ENCODE assay signal across 9 cellular contexts in genomic region chr20:9838378-9839295, GRCh38. TPM values are rescaled to one million over a fixed set of nuclear protein-coding genes. Genes with fewer than 3 reads are reported as not detected.
DNase-seq lines count a peak whose midpoint lies in the region; ATAC-seq, FAIRE-seq and TF ChIP-seq lines count a peak whose summit lies in the region.
"Had no signal": no experiment of that assay in that cellular context is flagged by ENCODE, and none has a peak within 500 bp of the region (broad histone marks: within the 10 kb centered on the region; RNA-seq: fewer than 3 reads in every experiment).

PAK5 (minus strand) TSS chr20:9839076; CDS start chr20:9644328, 194,748 bp downstream.

- in situ Hi-C loops in T47D (cut with HindIII; ENCODE audit: low pct_unique_long_range_greater_than_20kb, low sequenced_read_pairs) = no loop called here

- H3K27ac ChIP-seq in thoracic aorta = no peak within 1 kb of the TSS

- peak within 1 kb of the TSS; percentile 68 for H3K4me3 ChIP-seq in thoracic aorta
- H3K4me3 ChIP-seq: GM12878 had no signal

- TF ChIP-seq POLR2A in GM12892 (IDR thresholded peaks at IDR 0.05; ENCODE audit: low read depth, low read length) = no peak

- peaks cover 0 to 4% of the 10 kb centered on the region in 2 donors for H3K4me1 ChIP-seq in thoracic aorta (ENCODE audit: control insufficient read depth in 1 of 2, low read depth in 2 of 2)

- no peak for TF ChIP-seq CTCF in thoracic aorta (IDR thresholded peaks at IDR 0.05)

- no peak for ATAC-seq in thoracic aorta (ENCODE audit: insufficient number of reproducible peaks, low FRiP score, low read depth)
- ATAC-seq: GM12878 had no signal

- no peaks in the 10 kb centered on the region for H3K9me3 ChIP-seq in thoracic aorta

- no peak for FAIRE-seq in GM12892 (lab: Jason Lieb, UNC)
- FAIRE-seq: GM12878 had no signal

- H3K27me3 ChIP-seq in thoracic aorta (replicated peaks; ENCODE audit: insufficient read depth) = no peaks in the 10 kb centered on the region

- DNase-seq in DMS114 treated with DMSO at 0.1 percent for 48 hours (lab: John Stamatoyannopoulos, UW; ENCODE audit: unreplicated experiment) = peak; percentile 4
- peak; percentile 73 for DNase-seq in NCI-H2029 (lab: John Stamatoyannopoulos, UW)
- peak; percentile 28 to 65 for DNase-seq in T47D (ENCODE audit: low read depth in 1 of 2, low spot score in 1 of 2)
- peak; percentile 36 for DNase-seq in iris pigment epithelial cell (ENCODE audit: low read depth)
- peak; percentile 5 for DNase-seq in thoracic aorta (ENCODE audit: low spot score)
- no peak for DNase-seq in COLO829 (ENCODE audit: low spot score)
- DNase-seq in GM12892 (ENCODE audit: insufficient read length) = no peak
- DNase-seq in AG08395 (ENCODE audit: low spot score) = no peak

- no peaks in the 10 kb centered on the region for H3K36me3 ChIP-seq in thoracic aorta

RNA-seq across cellular contexts. Expression of gene PAK5, which starts in this region (rescaled TPM):
- not detected for total RNA-seq in thoracic aorta
- not detected for polyA plus RNA-seq in GM12892 (2012; ENCODE audit: missing spikeins)
- total RNA-seq: GM12878 had no signal
- polyA plus RNA-seq: GM12878 had no signal

Comparison
In these comparisons a context has a peak if more than half of its experiments do, and no peak if none do; other contexts are left out.
1. Peak in DNase-seq and H3K4me3 ChIP-seq in thoracic aorta; RNA of the gene not detected or under 1 TPM.
2. DNase-seq: peak in DMS114 treated with DMSO at 0.1 percent for 48 hours (single experiment), NCI-H2029 (single experiment), T47D (2 of 2) and iris pigment epithelial cell (single experiment); none in COLO829 (single experiment), GM12892 (single experiment) and AG08395 (single experiment).